In genomic region chr16:27806986-27807385, GRCh38 we compare ENCODE assay signal across 36 cellular contexts.
DNase-seq lines count a peak whose midpoint lies in the region; ATAC-seq, FAIRE-seq and TF ChIP-seq lines count a peak whose summit lies in the region.
"Had no signal": no experiment of that assay in that cellular context is flagged by ENCODE, and none has a peak within 500 bp of the region (broad histone marks: within the 10 kb centered on the region; RNA-seq: fewer than 3 reads in every experiment).

No MANE protein-coding gene starts in this region.

- intact Hi-C loops in Panc1 (cut with micrococcal nuclease; ENCODE audit: unreplicated experiment): no loop called here
- intact Hi-C loops in right cardiac atrium (cut with DNase I): no loop called here
- intact Hi-C loops in CD14-positive monocyte (cut with micrococcal nuclease): no loop called here

- TF ChIP-seq POLR2A in A549 (IDR thresholded peaks at IDR 0.05; ENCODE audit: low read length): no peak
- no peak for TF ChIP-seq POLR2A in H1 (IDR thresholded peaks at IDR 0.05; ENCODE audit: control extremely low read depth in 1 of 2, low read depth in 2 of 2, low read length in 2 of 2)

- FAIRE-seq in A549 (lab: Jason Lieb, UNC) (no peak), H1 (lab: Jason Lieb, UNC) (no peak)
- FAIRE-seq: A204.1, D721Med, G401.6 had no signal

- no peaks in the 10 kb centered on the region for H3K79me2 ChIP-seq in H1 (ENCODE audit: control insufficient read depth in 1 of 2, insufficient read depth in 2 of 2, low read length in 2 of 2)
- H3K79me2 ChIP-seq in osteoblast (ENCODE audit: insufficient read depth, low read length): no peaks in the 10 kb centered on the region

- H3K27ac ChIP-seq in A549 (no peak overlapping the region), Panc1 (ENCODE audit: low read length) (no peak overlapping the region), H1 (ENCODE audit: low read depth, low read length) (no peak overlapping the region), osteoblast (ENCODE audit: low read depth, low read length) (no peak overlapping the region), right cardiac atrium (ENCODE audit: low read length) (no peak overlapping the region)
- H3K27ac ChIP-seq: 22Rv1; BLaER1; BLaER1 treated with 17β-estradiol and CSF1 and Interleukin-3, amounts not matched to agents 10 nM and 100 nM; C4-2B had no signal

- peaks cover 0 to 5% (median 0%) of the 10 kb centered on the region in 7 donors for H3K9me3 Mint-ChIP-seq in CD14-positive monocyte
- H3K9me3 Mint-ChIP-seq: CD4-positive, alpha-beta T cell; CD8-positive, alpha-beta memory T cell; CD8-positive, alpha-beta T cell had no signal

- H3K79me1 ChIP-seq in H1 (ENCODE audit: low read depth, low read length): no peaks in the 10 kb centered on the region

- CTCF ChIA-PET in A549 (lab: Yijun Ruan, JAX): interaction anchor here (1.0 kb wide), 1 partner anchor 14 kb away, joined by 3 read pairs; no protein-coding TSS in a partner anchor
- CTCF ChIA-PET in Panc1 (lab: Charles Lee): no interaction called here
- CTCF ChIA-PET in H1 (lab: Charles Lee; ENCODE audit: partially characterized antibody): interaction anchor here (0.6 to 1.1 kb wide), 2 partner anchors 19 to 61 kb away, joined by 3 read pairs; no protein-coding TSS in a partner anchor

- H2AK5ac ChIP-seq in H1 (ENCODE audit: low read depth, low read length): no peak overlapping the region

- DNase-seq in A549 (ENCODE audit: low read depth in 1 of 2, low spot score in 1 of 2): no peak
- no peak for DNase-seq in Panc1 (ENCODE audit: low read depth, low spot score)
- DNase-seq in H1 (ENCODE audit: low read depth in 1 of 2, low spot score in 2 of 2): no peak
- peak; percentile 73 for DNase-seq in osteoblast (ENCODE audit: insufficient read length, low spot score, missing footprints)
- no peak for DNase-seq in Ammon's horn (ENCODE audit: low spot score)
- no peak for DNase-seq in right cardiac atrium
- no peak for DNase-seq in CD14-positive monocyte (ENCODE audit: low spot score)
- no peak for DNase-seq in NCI-H226
- DNase-seq: 8988T; ACHN; AML-193; BE2C; C1 segment of cervical spinal cord; Caco-2; Calu3; CD4-positive, alpha-beta memory T cell; CD4-positive, alpha-beta T cell; CD4-positive, CD25-positive, alpha-beta regulatory T cell; CD8-positive, alpha-beta memory T cell; CD8-positive, alpha-beta T cell; COR-L47; DMS 273 treated with DMSO at 0.1 percent for 48 hours; DMS153; DMS53; DMS79; DMS79 treated with DMSO at 0.1 percent for 48 hours; DND-41; EL had no signal

- peaks cover 4% of the 10 kb centered on the region; the same call in 2 of the 3 replicates for H3K9me3 ChIP-seq in A549
- H3K9me3 ChIP-seq in Panc1 (ENCODE audit: control insufficient read depth, insufficient read depth, low read depth, low read length): no peaks in the 10 kb centered on the region
- H3K9me3 ChIP-seq in H1 (ENCODE audit: insufficient read depth in 2 of 2, low read depth in 1 of 2, low read length in 1 of 2): no peaks in the 10 kb centered on the region
- H3K9me3 ChIP-seq in osteoblast (ENCODE audit: low read depth, low read length): no peaks in the 10 kb centered on the region
- no peaks in the 10 kb centered on the region for H3K9me3 ChIP-seq in right cardiac atrium (ENCODE audit: control insufficient read depth, low read length)
- H3K9me3 ChIP-seq: BE2C, BLaER1, Caco-2 had no signal

- peaks cover 6% of the 10 kb centered on the region for H3K23me2 ChIP-seq in H1 (ENCODE audit: low read depth, low read length)

- H3K27me3 Mint-ChIP-seq in CD14-positive monocyte (ENCODE audit: low read depth in 3 of 3): peaks cover 3 to 11% (median 8%) of the 10 kb centered on the region in 3 donors

- no peak overlapping the region for H3K27ac Mint-ChIP-seq in CD14-positive monocyte
- H3K27ac Mint-ChIP-seq: B cell; CD4-positive, alpha-beta T cell; CD8-positive, alpha-beta memory T cell; CD8-positive, alpha-beta T cell had no signal

- no peak overlapping the region for H3K23ac ChIP-seq in H1 (ENCODE audit: insufficient read length)

- H3K4me3 Mint-ChIP-seq in CD14-positive monocyte: no peak overlapping the region
- H3K4me3 Mint-ChIP-seq: B cell; CD4-positive, alpha-beta memory T cell; CD4-positive, alpha-beta T cell; CD4-positive, CD25-positive, alpha-beta regulatory T cell; CD8-positive, alpha-beta memory T cell; CD8-positive, alpha-beta T cell had no signal

- TF ChIP-seq CTCF in A549 (IDR thresholded peaks at IDR 0.05) (no peak), Panc1 (IDR thresholded peaks at IDR 0.05) (no peak), H1 (IDR thresholded peaks at IDR 0.05; ENCODE audit: control extremely low read depth in 1 of 3, insufficient read depth in 1 of 3, low read depth in 1 of 3, low read length in 3 of 3) (no peak), osteoblast (IDR thresholded peaks at IDR 0.05; ENCODE audit: extremely low read depth, low read depth, low read length) (no peak), CD14-positive monocyte (IDR thresholded peaks at IDR 0.05) (no peak)

- H3K4me3 ChIP-seq in A549 (no peak overlapping the region), Panc1 (ENCODE audit: low read depth in 2 of 2, low read length in 2 of 2) (no peak overlapping the region), H1 (ENCODE audit: extremely low read depth in 1 of 4, insufficient read depth in 2 of 4, low read depth in 3 of 4, low read length in 4 of 4) (no peak overlapping the region), osteoblast (ENCODE audit: insufficient read depth, low read length) (no peak overlapping the region), right cardiac atrium (ENCODE audit: low read length) (no peak overlapping the region)
- H3K4me3 ChIP-seq: BLaER1; BLaER1 treated with 17β-estradiol and CSF1 and Interleukin-3, amounts not matched to agents 10 nM and 100 nM had no signal

- no peak overlapping the region; a peak in 2 of 7 replicates for H3K9ac ChIP-seq in H1 (replicated peaks in 1 of 4; ENCODE audit: extremely low read depth in 1 of 4, low read depth in 3 of 4, low read length in 3 of 4)
- H3K9ac ChIP-seq: BLaER1; BLaER1 treated with 17β-estradiol and CSF1 and Interleukin-3, amounts not matched to agents 10 nM and 100 nM had no signal

- no peak overlapping the region for H4K8ac ChIP-seq in H1 (ENCODE audit: extremely low read depth, insufficient read depth, low read length)

- H2BK12ac ChIP-seq in H1 (ENCODE audit: low read depth, low read length): 0 out of 2 replicates have a peak overlapping the region, but pooled peaks have one; percentile 40

- H2BK120ac ChIP-seq in H1 (replicated peaks; ENCODE audit: low read depth, low read length): no peak overlapping the region

- H3K4me1 ChIP-seq in A549 (no peaks in the 10 kb centered on the region), Panc1 (ENCODE audit: control insufficient read depth, insufficient read depth, low read length) (no peaks in the 10 kb centered on the region), H1 (replicated peaks in 1 of 4; ENCODE audit: control insufficient read depth in 3 of 4, insufficient read depth in 4 of 4, low read length in 3 of 4) (peaks cover 0 to 4% (median 1%) of the 10 kb centered on the region in 4 experiments; a peak in 5 of 7 replicates), osteoblast (ENCODE audit: insufficient read depth, low read length) (no peaks in the 10 kb centered on the region), right cardiac atrium (ENCODE audit: control insufficient read depth, insufficient read depth, low read length) (no peaks in the 10 kb centered on the region)
- H3K4me1 ChIP-seq: BE2C, BLaER1, Caco-2 had no signal

- H3K4me1 Mint-ChIP-seq in CD14-positive monocyte: no peaks in the 10 kb centered on the region
- H3K4me1 Mint-ChIP-seq: B cell had no signal

- no peaks in the 10 kb centered on the region for H3K36me3 Mint-ChIP-seq in CD14-positive monocyte
- H3K36me3 Mint-ChIP-seq: CD4-positive, alpha-beta memory T cell; CD4-positive, CD25-positive, alpha-beta regulatory T cell; CD8-positive, alpha-beta memory T cell; CD8-positive, alpha-beta T cell had no signal

- H2BK5ac ChIP-seq in H1 (ENCODE audit: low read depth, low read length): no peak overlapping the region

- no peak overlapping the region for H2AFZ ChIP-seq in H1 (ENCODE audit: low read length)
- no peak overlapping the region for H2AFZ ChIP-seq in osteoblast (ENCODE audit: low read length)

- TF ChIP-seq RAD21 in A549 (conservative IDR thresholded peaks at IDR 0.05 in 1 of 2, IDR thresholded peaks at IDR 0.05 in 1 of 2): no peak
- no peak for TF ChIP-seq RAD21 in H1 (IDR thresholded peaks at IDR 0.05 in 1 of 2, conservative IDR thresholded peaks at IDR 0.05 in 1 of 2; ENCODE audit: low read depth in 2 of 2, low read length in 2 of 2)

- no peak overlapping the region for H3K18ac ChIP-seq in H1 (ENCODE audit: extremely low read depth, low read length)

- no peak overlapping the region for H2BK15ac ChIP-seq in H1 (ENCODE audit: low read length)

- BruUV-seq in Panc1 (replicated peaks; lab: Mats Ljungman, UMichigan): no TSS peak

- H2BK20ac ChIP-seq in H1 (ENCODE audit: low read length): no peak overlapping the region

- peak; percentile 48 to 61; a peak in 4 of 6 replicates for ATAC-seq in A549
- ATAC-seq in Panc1: peak; percentile 45; the same call in 1 of the 2 replicates
- no peak for ATAC-seq in right cardiac atrium
- ATAC-seq: CD8-positive, alpha-beta T cell had no signal

- WGBS in A549 (ENCODE audit: missing lambda C conversion rate): 5% methylated on average over 2 of the region's 5 CpGs
- 88% methylated on average over 5 of the region's 5 CpGs; no CpG with 5 or more reads in 1 of the 2 experiments for WGBS in H1 (ENCODE audit: extremely low coverage in 1 of 2, insufficient coverage in 1 of 2, insufficient read length in 1 of 2, insufficient replicate concordance in 2 of 2, low coverage in 1 of 2, low lambda C conversion rate in 2 of 2, missing lambda C conversion rate in 1 of 2), 2 experiments
- WGBS in right cardiac atrium: 52% methylated on average over 5 of the region's 5 CpGs

- H3K56ac ChIP-seq in H1 (replicated peaks; ENCODE audit: insufficient read length, low read depth, low read length): no peak overlapping the region

- H3K36me3 ChIP-seq in Panc1 (ENCODE audit: control insufficient read depth, insufficient read depth, low read length) (no peaks in the 10 kb centered on the region), H1 (ENCODE audit: control insufficient read depth in 2 of 4, insufficient read depth in 4 of 4, low read length in 3 of 4) (no peaks in the 10 kb centered on the region), osteoblast (ENCODE audit: insufficient read depth, low read length) (no peaks in the 10 kb centered on the region)
- H3K36me3 ChIP-seq: BE2C; BLaER1; BLaER1 treated with 17β-estradiol and CSF1 and Interleukin-3, amounts not matched to agents 10 nM and 100 nM had no signal

- no peak overlapping the region for H3K4ac ChIP-seq in H1 (replicated peaks; ENCODE audit: insufficient read length, low read depth, low read length)

- TF ChIP-seq EP300 in A549 (IDR thresholded peaks at IDR 0.05) (no peak), H1 (IDR thresholded peaks at IDR 0.05; ENCODE audit: borderline replicate concordance in 1 of 2, low read depth in 2 of 2, low read length in 2 of 2) (no peak)

- no peak overlapping the region for H4K91ac ChIP-seq in H1 (replicated peaks; ENCODE audit: insufficient read length, low read length)

- in situ Hi-C loops in Panc1 (cut with HindIII; ENCODE audit: low pct_unique_long_range_greater_than_20kb, low sequenced_read_pairs): no loop called here

- no peak overlapping the region for H3K14ac ChIP-seq in H1 (ENCODE audit: insufficient read length)

- H3K4me2 ChIP-seq in A549 (no peak overlapping the region), H1 (ENCODE audit: insufficient read depth in 1 of 2, low read depth in 2 of 2, low read length in 2 of 2) (no peak overlapping the region), osteoblast (ENCODE audit: insufficient read depth, low read length) (no peak overlapping the region)
- H3K4me2 ChIP-seq: BLaER1; BLaER1 treated with 17β-estradiol and CSF1 and Interleukin-3, amounts not matched to agents 10 nM and 100 nM had no signal

- POLR2A ChIA-PET in A549 (lab: Yijun Ruan, JAX): no interaction called here
- POLR2A ChIA-PET in Panc1 (lab: Charles Lee): no interaction called here
- POLR2A ChIA-PET in H1 (lab: Charles Lee; ENCODE audit: partially characterized antibody): interaction anchor here (0.6 to 1.3 kb wide), 2 partner anchors 19 to 39 kb away, joined by 3 read pairs; no protein-coding TSS in a partner anchor

- H3K27me3 ChIP-seq in Panc1 (ENCODE audit: control insufficient read depth, insufficient read depth, low read length) (peaks cover 2% of the 10 kb centered on the region; the same call in 1 of the 2 replicates), H1 (replicated peaks in 1 of 4; ENCODE audit: control insufficient read depth in 3 of 4, extremely low read depth in 1 of 4, insufficient read depth in 3 of 4, low read length in 3 of 4) (no peaks in the 10 kb centered on the region; a peak in 1 of 7 replicates), osteoblast (ENCODE audit: insufficient read depth, low read length) (peaks cover 7% of the 10 kb centered on the region), right cardiac atrium (ENCODE audit: control insufficient read depth, insufficient read depth) (no peaks in the 10 kb centered on the region)
- H3K27me3 ChIP-seq: BE2C; BLaER1; BLaER1 treated with 17β-estradiol and CSF1 and Interleukin-3, amounts not matched to agents 10 nM and 100 nM had no signal

- H4K20me1 ChIP-seq in H1 (replicated peaks in 1 of 2; ENCODE audit: control insufficient read depth in 1 of 2, insufficient read depth in 2 of 2, low read length in 2 of 2) (no peaks in the 10 kb centered on the region), osteoblast (ENCODE audit: insufficient read depth, low read length) (no peaks in the 10 kb centered on the region)
- H4K20me1 ChIP-seq: BLaER1 had no signal

- H4K5ac ChIP-seq in H1 (ENCODE audit: insufficient read length, low read depth, low read length): no peak overlapping the region

Comparison
In these comparisons a context has a peak if more than half of its experiments do, and no peak if none do; other contexts are left out.
1. ATAC-seq: peak in A549 (2 of 2) and Panc1 (single experiment); none in right cardiac atrium (0 of 2).